Comparison of ENCODE assay signal across 11 cellular contexts in genomic region chr2:63055510-63056308, GRCh38. TPM values are rescaled to one million over a fixed set of nuclear protein-coding genes. Genes with fewer than 3 reads are reported as not detected.
DNase-seq lines count a peak whose midpoint lies in the region; ATAC-seq and TF ChIP-seq lines count a peak whose summit lies in the region.
"Had no signal": no experiment of that assay in that cellular context is flagged by ENCODE, and none has a peak within 500 bp of the region (broad histone marks: within the 10 kb centered on the region; RNA-seq: fewer than 3 reads in every experiment).

No MANE protein-coding gene starts in this region.

- H3K36me3 ChIP-seq in WERI-Rb-1 (no peaks in the 10 kb centered on the region), iPS DF 6.9 (ENCODE audit: control insufficient read depth, insufficient read depth, low read length) (peaks cover 4% of the 10 kb centered on the region; the same call in 1 of the 2 replicates), gastrocnemius medialis (no peaks in the 10 kb centered on the region)

- DNase-seq in GM10248 (ENCODE audit: extremely low spot score) = peak; percentile 28
- peak; percentile 11 for DNase-seq in WERI-Rb-1
- no peak for DNase-seq in iPS DF 6.9 (ENCODE audit: low read depth, low spot score)
- DNase-seq in gastrocnemius medialis = no peak
- DNase-seq in H4 (ENCODE audit: low spot score) = no peak
- DNase-seq in NCI-H146 treated with DMSO at 0.1 percent for 48 hours (lab: John Stamatoyannopoulos, UW; ENCODE audit: unreplicated experiment) = no peak
- DNase-seq in putamen (ENCODE audit: low spot score) = no peak
- DNase-seq: Kasumi-1, SHP77 had no signal

- intact Hi-C loops in gastrocnemius medialis (cut with DNase I; ENCODE audit: low total_unique reads) = no loop called here

- no peak for TF ChIP-seq CTCF in GM10248 (IDR thresholded peaks at IDR 0.05; ENCODE audit: control extremely low read depth, extremely low read depth, low read depth, missing control alignments)
- no peak for TF ChIP-seq CTCF in WERI-Rb-1 (IDR thresholded peaks at IDR 0.05; ENCODE audit: low read depth, low read length)
- no peak for TF ChIP-seq CTCF in gastrocnemius medialis (IDR thresholded peaks at IDR 0.05 in 4 of 5, conservative IDR thresholded peaks at IDR 0.05 in 1 of 5)

- CTCF ChIA-PET in GM10248 (lab: Yijun Ruan, JAX) = interaction anchor here (0.8 to 3.5 kb wide), 9 partner anchors 9 to 563 kb away, joined by 3 to 8 read pairs (median 3); no protein-coding TSS in a partner anchor

- no peak for TF ChIP-seq POLR2A in gastrocnemius medialis (IDR thresholded peaks at IDR 0.05)

- peaks cover 79% of the 10 kb centered on the region for H3K27me3 ChIP-seq in WERI-Rb-1 (ENCODE audit: insufficient read depth, low read depth, severe bottlenecking)
- peaks cover 83% of the 10 kb centered on the region for H3K27me3 ChIP-seq in iPS DF 6.9 (ENCODE audit: control insufficient read depth, insufficient read depth, low read length)
- H3K27me3 ChIP-seq in gastrocnemius medialis = peaks cover 97 to 100% (median 100%) of the 10 kb centered on the region in 3 donors

- POLR2A ChIA-PET in GM10248 (lab: Yijun Ruan, JAX) = interaction anchor here (0.5 kb wide), 1 partner anchor 1099 kb away, joined by 3 read pairs; no protein-coding TSS in a partner anchor

- peaks cover 10% of the 10 kb centered on the region for H3K9me3 ChIP-seq in WERI-Rb-1 (ENCODE audit: severe bottlenecking)
- H3K9me3 ChIP-seq in iPS DF 6.9 (ENCODE audit: control insufficient read depth, insufficient read depth, low read length) = no peaks in the 10 kb centered on the region
- no peaks in the 10 kb centered on the region for H3K9me3 ChIP-seq in gastrocnemius medialis

- WGBS in iPS DF 6.9 (ENCODE audit: insufficient coverage, insufficient read length) = no CpG with 5 or more reads among the region's 59 CpGs

- H3K4me1 ChIP-seq in iPS DF 6.9 (ENCODE audit: control insufficient read depth, insufficient read depth, low read length) (peaks cover 20% of the 10 kb centered on the region; the same call in 1 of the 2 replicates), gastrocnemius medialis (peaks cover 26 to 51% of the 10 kb centered on the region in 2 donors)

- H3K27ac ChIP-seq in WERI-Rb-1 = no peak overlapping the region
- no peak overlapping the region for H3K27ac ChIP-seq in iPS DF 6.9 (ENCODE audit: low read length)
- no peak overlapping the region for H3K27ac ChIP-seq in gastrocnemius medialis

- in situ Hi-C loops in gastrocnemius medialis (cut with MboI; ENCODE audit: low sequenced_read_pairs in 4 of 4) = no loop called here

- ATAC-seq in gastrocnemius medialis = no peak
- ATAC-seq: activated naive CD4-positive, alpha-beta T cell treated with anti-CD3 and anti-CD28 coated beads, Interleukin-2, amount 50 U/mL, for 72 hours had no signal

- H3K4me3 ChIP-seq in WERI-Rb-1 (ENCODE audit: low read depth, low read length) (no peak overlapping the region), iPS DF 6.9 (ENCODE audit: low read length) (peak overlapping the region; percentile 17; the same call in 1 of the 2 replicates), gastrocnemius medialis (peak overlapping the region in 3 of 4 donors; percentile 24 to 30 (median 25))

RNA-seq across cellular contexts. Expression of gene OTX1, which starts 5.1 kb away (rescaled TPM):
- not detected for total RNA-seq in gastrocnemius medialis
- 0.64 and 0.85 TPM in 2 replicates for total RNA-seq in H4 (2014; rRNA removed; shearing (Covaris generic))
- total RNA-seq: activated naive CD4-positive, alpha-beta T cell treated with anti-CD3 and anti-CD28 coated beads, Interleukin-2, amount 50 U/mL, for 72 hours; glomerular endothelial cell had no signal

Comparison
In these comparisons a context has a peak if more than half of its experiments do, and no peak if none do; other contexts are left out.
1. DNase-seq: peak in GM10248 (single experiment) and WERI-Rb-1 (single experiment); none in iPS DF 6.9 (single experiment), gastrocnemius medialis (0 of 2), H4 (single experiment), NCI-H146 treated with DMSO at 0.1 percent for 48 hours (single experiment) and putamen (single experiment).